ENCODE assay signal across 22 cellular contexts in the genomic region with DNA sequence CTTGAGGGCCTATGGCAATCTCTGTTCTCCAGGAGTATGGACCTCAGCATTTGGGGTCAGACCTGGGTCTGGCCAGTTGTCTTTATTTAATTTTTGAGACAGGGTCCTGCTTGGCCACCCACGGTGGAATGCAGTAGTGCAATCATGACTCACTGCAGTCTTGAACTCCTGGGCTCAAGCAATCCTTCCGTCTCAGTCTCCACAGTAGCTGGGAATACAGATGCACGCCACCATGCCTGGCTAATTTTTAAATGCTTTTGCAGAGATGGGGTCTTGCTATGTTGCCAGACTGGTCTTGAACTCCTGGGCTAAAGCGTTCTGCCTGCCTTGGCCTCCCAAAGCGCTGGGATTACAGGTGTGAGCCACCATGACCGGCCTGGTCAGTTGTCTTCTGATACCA. TPM values are rescaled to one million over a fixed set of nuclear protein-coding genes. Genes with fewer than 3 reads are reported as not detected.
"Had no signal": no experiment of that assay in that cellular context is flagged by ENCODE, and none has a peak within 500 bp of the region (broad histone marks: within the 10 kb centered on the region; RNA-seq: fewer than 3 reads in every experiment).

No MANE protein-coding gene starts in this region.

- H3K27me3 ChIP-seq: gastrocnemius medialis, heart right ventricle, ovary, stomach, transverse colon had no signal

- H3K27ac ChIP-seq: coronary artery, gastrocnemius medialis, heart right ventricle, ovary, stomach, thoracic aorta, transverse colon had no signal

- H3K4me3 Mint-ChIP-seq: endodermal cell, mesothelial cell of epicardium, natural killer cell, neural crest cell had no signal

- H3K9me3 Mint-ChIP-seq: endodermal cell, mesothelial cell of epicardium, natural killer cell, neural crest cell had no signal

- H3K27ac Mint-ChIP-seq: endodermal cell, mesothelial cell of epicardium, natural killer cell had no signal

- H3K36me3 ChIP-seq: ovary had no signal

- DNase-seq: caudate nucleus; effector CD4-positive, alpha-beta T cell; gastrocnemius medialis; heart right ventricle; hypothalamus; left colon; mammary epithelial cell; natural killer cell; nucleus accumbens; ovary; right cardiac atrium; small intestine; stimulated activated naive CD4-positive, alpha-beta T cell; stomach; substantia nigra; transverse colon had no signal

- H3K4me3 ChIP-seq: coronary artery, gastrocnemius medialis, heart right ventricle, ovary, stomach, thoracic aorta, transverse colon had no signal

- H3K9me3 ChIP-seq: gastrocnemius medialis, heart right ventricle, ovary, stomach, thoracic aorta, transverse colon had no signal

- ATAC-seq: gastrocnemius medialis, heart right ventricle, left colon, natural killer cell, right cardiac atrium had no signal

- H3K4me1 ChIP-seq: gastrocnemius medialis, heart right ventricle, stomach, transverse colon had no signal

- H3K4me1 Mint-ChIP-seq: endodermal cell had no signal

RNA-seq across cellular contexts. Expression of gene INHBB, which starts 46.4 kb away (rescaled TPM):
- total RNA-seq: endodermal cell, fibroblast of lung, mesothelial cell of epicardium had no signal
